Comparison of ENCODE assay signal across 1 cellular context in genomic region chr10:91023708-91024438, GRCh38.
TF ChIP-seq lines count a peak whose summit lies in the region.

No MANE protein-coding gene starts in this region.

TF ChIP-seq in SK-N-SH treated with all-trans-retinoic acid at 6 μM for 48 hours, 23 proteins besides CTCF, POLR2A, EP300 and RAD21 (continued from another document):
- TF ChIP-seq RARB (CRISPR knock-in tag; IDR thresholded peaks at IDR 0.05) (no peak), ISL1 (CRISPR knock-in tag; IDR thresholded peaks at IDR 0.05) (no peak), PATZ1 (CRISPR knock-in tag; IDR thresholded peaks at IDR 0.05; ENCODE audit: borderline replicate concordance) (no peak)
